Comparison of ENCODE assay signal across 9 cellular contexts in genomic region chr12:50925920-50926319, GRCh38. TPM values are rescaled to one million over a fixed set of nuclear protein-coding genes. Genes with fewer than 3 reads are reported as not detected.
DNase-seq lines count a peak whose midpoint lies in the region; ATAC-seq and TF ChIP-seq lines count a peak whose summit lies in the region.
"Had no signal": no experiment of that assay in that cellular context is flagged by ENCODE, and none has a peak within 500 bp of the region (broad histone marks: within the 10 kb centered on the region; RNA-seq: fewer than 3 reads in every experiment).

No MANE protein-coding gene starts in this region.

- peak overlapping the region; percentile 93 for H3K27ac Mint-ChIP-seq in MCF 10A (ENCODE audit: low read depth, unreplicated experiment)

- H3K4me3 ChIP-seq in KMS-11 (IDR thresholded peaks at IDR 0.05; ENCODE audit: insufficient read depth, low read depth, low read length) = no peak overlapping the region
- H3K4me3 ChIP-seq in lower lobe of right lung = peak overlapping the region; percentile 84
- H3K4me3 ChIP-seq in thoracic aorta = peak overlapping the region; percentile 96

- TF ChIP-seq CTCF in KMS-11 (conservative IDR thresholded peaks at IDR 0.05; ENCODE audit: low read depth, low read length) = no peak
- no peak for TF ChIP-seq CTCF in MCF 10A (IDR thresholded peaks at IDR 0.05; ENCODE audit: unreplicated experiment)
- TF ChIP-seq CTCF in lower lobe of right lung (IDR thresholded peaks at IDR 0.05) = no peak
- no peak for TF ChIP-seq CTCF in thoracic aorta (IDR thresholded peaks at IDR 0.05)

- no peaks in the 10 kb centered on the region for H4K20me1 ChIP-seq in KMS-11 (ENCODE audit: insufficient read depth)

- peak overlapping the region; percentile 3; the same call in 1 of the 2 replicates for H3K9ac ChIP-seq in KMS-11

- H3K9me3 Mint-ChIP-seq in MCF 10A (ENCODE audit: unreplicated experiment) = no peaks in the 10 kb centered on the region

- ATAC-seq in lower lobe of right lung (no peak), thoracic aorta (ENCODE audit: insufficient number of reproducible peaks, low FRiP score, low read depth) (no peak), GM19463 (IDR thresholded peaks at IDR 0.05; ENCODE audit: unreplicated experiment) (no peak), GM21526 (IDR thresholded peaks at IDR 0.05; ENCODE audit: low FRiP score, unreplicated experiment) (no peak)

- peak overlapping the region; percentile 83 for H3K4me2 ChIP-seq in KMS-11

- H3K9me3 ChIP-seq in lower lobe of right lung = no peaks in the 10 kb centered on the region
- no peaks in the 10 kb centered on the region for H3K9me3 ChIP-seq in thoracic aorta

- intact Hi-C loops in MCF 10A (cut with micrococcal nuclease) = loop anchor here (10.0 kb wide), 1 partner anchor 161 kb away; the partner anchor contains the start of gene ATF1
- intact Hi-C loops in lower lobe of right lung (cut with DNase I) = no loop called here

- H3K4me1 Mint-ChIP-seq in MCF 10A (ENCODE audit: insufficient read depth, unreplicated experiment) = peaks cover 33% of the 10 kb centered on the region

- H3K36me3 ChIP-seq in KMS-11 (ENCODE audit: insufficient read depth) (no peaks in the 10 kb centered on the region), lower lobe of right lung (peaks cover 18% of the 10 kb centered on the region), thoracic aorta (peaks cover 10% of the 10 kb centered on the region)

- no TSS peak for BruUV-seq in MCF 10A (replicated peaks; lab: Mats Ljungman, UMichigan)

- H3K27ac ChIP-seq in KMS-11 (peak overlapping the region; percentile 64; the same call in 1 of the 2 replicates), lower lobe of right lung (peak overlapping the region; percentile 83), thoracic aorta (peak overlapping the region; percentile 52 to 89)
- H3K27ac ChIP-seq: epithelial cell of prostate had no signal

- CTCF ChIA-PET in MCF 10A (lab: Yijun Ruan, JAX) = interaction anchor here (0.6 to 1.8 kb wide), 4 partner anchors 61 to 1830 kb away, joined by 3 to 10 read pairs (median 7); partner anchors contain the start of gene ATF1

- DNase-seq in MCF 10A (ENCODE audit: unreplicated experiment) = no peak
- no peak for DNase-seq in lower lobe of right lung
- no peak for DNase-seq in thoracic aorta (ENCODE audit: low spot score)
- DNase-seq in globus pallidus (ENCODE audit: low spot score) = no peak
- DNase-seq: activated CD4-positive, alpha-beta T cell treated with anti-CD3 and anti-CD28 coated beads for 4 hours had no signal

- H3K36me3 Mint-ChIP-seq in MCF 10A (ENCODE audit: insufficient read depth, unreplicated experiment) = peaks cover 22% of the 10 kb centered on the region

- no peaks in the 10 kb centered on the region for H3K27me3 Mint-ChIP-seq in MCF 10A (ENCODE audit: insufficient read depth, unreplicated experiment)

- no peaks in the 10 kb centered on the region for H3K27me3 ChIP-seq in KMS-11 (ENCODE audit: insufficient read depth, low read depth)
- no peaks in the 10 kb centered on the region for H3K27me3 ChIP-seq in lower lobe of right lung (ENCODE audit: low read depth)
- no peaks in the 10 kb centered on the region for H3K27me3 ChIP-seq in thoracic aorta (replicated peaks; ENCODE audit: insufficient read depth)

- no peak overlapping the region for H2AFZ ChIP-seq in KMS-11 (ENCODE audit: low read depth)

- peak overlapping the region; percentile 96 for H3K4me3 Mint-ChIP-seq in MCF 10A (ENCODE audit: unreplicated experiment)

- no peaks in the 10 kb centered on the region for H3K79me2 ChIP-seq in KMS-11 (ENCODE audit: insufficient read depth, low read depth)

- POLR2A ChIA-PET in MCF 10A (lab: Yijun Ruan, JAX) = interaction anchor here (0.7 to 7.4 kb wide), 12 partner anchors 9 to 567 kb away, joined by 3 to 116 read pairs (median 23); partner anchors contain the start of genes ATF1 and SLC11A2

- H3K4me1 ChIP-seq in KMS-11 (ENCODE audit: low read depth, poor library complexity, severe bottlenecking) (peaks cover 68% of the 10 kb centered on the region), lower lobe of right lung (peaks cover 55% of the 10 kb centered on the region), thoracic aorta (ENCODE audit: control insufficient read depth in 1 of 2, low read depth in 2 of 2) (peaks cover 30 to 44% of the 10 kb centered on the region in 2 donors)

RNA-seq across cellular contexts. Expression of gene HIGD1C, which starts 26.4 kb away (rescaled TPM):
- total RNA-seq in MCF 10A (2022) = not detected in 2 replicates
- not detected for total RNA-seq in lower lobe of right lung
- total RNA-seq in thoracic aorta = not detected
